Comparison of ENCODE assay signal across 14 cellular contexts in genomic region chr9:94868462-94868861, GRCh38.
DNase-seq lines count a peak whose midpoint lies in the region; ATAC-seq, FAIRE-seq and TF ChIP-seq lines count a peak whose summit lies in the region.
"Had no signal": no experiment of that assay in that cellular context is flagged by ENCODE, and none has a peak within 500 bp of the region (broad histone marks: within the 10 kb centered on the region; RNA-seq: fewer than 3 reads in every experiment).

No MANE protein-coding gene starts in this region.

- no peaks in the 10 kb centered on the region for H3K79me2 ChIP-seq in keratinocyte (ENCODE audit: control insufficient read depth, insufficient read depth, low read length)

- H2AFZ ChIP-seq in keratinocyte (ENCODE audit: control insufficient read depth, low read length) = no peak overlapping the region

- no peaks in the 10 kb centered on the region for H3K9me1 ChIP-seq in keratinocyte (ENCODE audit: control insufficient read depth, extremely low read depth, insufficient read depth, low read length)

- no peak for ATAC-seq in activated CD8-positive, alpha-beta memory T cell treated with anti-CD3 and anti-CD28 coated beads, Interleukin-2, amount 10 ng/mL, durations not matched to agents 7 days and 5 days
- ATAC-seq in activated naive CD4-positive, alpha-beta T cell treated with anti-CD3 and anti-CD28 coated beads, Interleukin-2, amount 50 U/mL, for 72 hours = no peak

- H3K36me3 Mint-ChIP-seq in Caco-2 (ENCODE audit: insufficient read depth, unreplicated experiment) = peaks cover 7% of the 10 kb centered on the region
- H3K36me3 Mint-ChIP-seq in activated T-helper 2 cell treated with anti-CD3 and anti-CD28 coated beads, Interferon-gamma antibody, Interleukin-2, Interleukin-4, amounts not matched to agents 10 μg/mL and 5 μg/mL and 100 μg/mL, durations not matched to agents 14 hours and 24 hours and 36 hours (ENCODE audit: low read depth) = no peaks in the 10 kb centered on the region
- peaks cover 12% of the 10 kb centered on the region for H3K36me3 Mint-ChIP-seq in activated CD8-positive, alpha-beta memory T cell treated with anti-CD3 and anti-CD28 coated beads, Interleukin-2, amount 10 ng/mL, durations not matched to agents 7 days and 5 days
- peaks cover 0 to 17% of the 10 kb centered on the region in 2 donors for H3K36me3 Mint-ChIP-seq in activated naive CD4-positive, alpha-beta T cell treated with anti-CD3 and anti-CD28 coated beads, Interleukin-2, amount 50 U/mL, for 72 hours

- H3K4me1 ChIP-seq in Caco-2 (peaks cover 66% of the 10 kb centered on the region), keratinocyte (ENCODE audit: control insufficient read depth, extremely low read depth, insufficient read depth, low read length) (peaks cover 59% of the 10 kb centered on the region), sigmoid colon (peaks cover 0 to 74% (median 62%) of the 10 kb centered on the region in 4 donors)

- H3K27ac Mint-ChIP-seq in Caco-2 (ENCODE audit: unreplicated experiment) = peak overlapping the region; percentile 96
- H3K27ac Mint-ChIP-seq in activated T-helper 2 cell treated with anti-CD3 and anti-CD28 coated beads, Interferon-gamma antibody, Interleukin-2, Interleukin-4, amounts not matched to agents 10 μg/mL and 5 μg/mL and 100 μg/mL, durations not matched to agents 14 hours and 24 hours and 36 hours = peak overlapping the region; percentile 29
- H3K27ac Mint-ChIP-seq in activated CD8-positive, alpha-beta memory T cell treated with anti-CD3 and anti-CD28 coated beads, Interleukin-2, amount 10 ng/mL, durations not matched to agents 7 days and 5 days = no peak overlapping the region
- H3K27ac Mint-ChIP-seq in activated naive CD4-positive, alpha-beta T cell treated with anti-CD3 and anti-CD28 coated beads, Interleukin-2, amount 50 U/mL, for 72 hours = no peak overlapping the region
- H3K27ac Mint-ChIP-seq: activated B cell treated with CpG ODN at 0.5 μM for 24 hours, H9 had no signal

- no TSS peak for BruUV-seq in Caco-2 (replicated peaks; lab: Mats Ljungman, UMichigan)

- H3K27ac ChIP-seq in keratinocyte (ENCODE audit: control insufficient read depth, insufficient read depth, low read length) = peak overlapping the region; percentile 77
- H3K27ac ChIP-seq in sigmoid colon = peak overlapping the region; percentile 74 to 88 (median 82)
- H3K27ac ChIP-seq: KMS-11 had no signal

- no peaks in the 10 kb centered on the region for H4K20me1 ChIP-seq in keratinocyte (ENCODE audit: control insufficient read depth, extremely low read depth, insufficient read depth, low read length)

- H3K9me3 ChIP-seq in Caco-2 (no peaks in the 10 kb centered on the region), keratinocyte (ENCODE audit: control insufficient read depth, low read depth, low read length) (no peaks in the 10 kb centered on the region), sigmoid colon (no peaks in the 10 kb centered on the region)
- H3K9me3 ChIP-seq: BE2C had no signal

- CTCF ChIA-PET in Caco-2 (lab: Charles Lee) = no interaction called here
- CTCF ChIA-PET in activated CD8-positive, alpha-beta memory T cell treated with anti-CD3 and anti-CD28 coated beads, Interleukin-2, amount 10 ng/mL, durations not matched to agents 7 days and 5 days (lab: Charles Lee) = interaction anchor here (1.2 to 1.6 kb wide), 2 partner anchors 10 to 11 kb away, joined by 3 to 5 read pairs; no protein-coding TSS in a partner anchor

- H3K27me3 ChIP-seq in Caco-2 (replicated peaks; ENCODE audit: control insufficient read depth, insufficient read depth, low read length) (no peaks in the 10 kb centered on the region), keratinocyte (ENCODE audit: control insufficient read depth, extremely low read depth, insufficient read depth, low read length) (no peaks in the 10 kb centered on the region), sigmoid colon (no peaks in the 10 kb centered on the region)
- H3K27me3 ChIP-seq: BE2C had no signal

- peaks cover 62% of the 10 kb centered on the region for H3K4me1 Mint-ChIP-seq in Caco-2 (ENCODE audit: low read depth, unreplicated experiment)
- H3K4me1 Mint-ChIP-seq in activated T-helper 2 cell treated with anti-CD3 and anti-CD28 coated beads, Interferon-gamma antibody, Interleukin-2, Interleukin-4, amounts not matched to agents 10 μg/mL and 5 μg/mL and 100 μg/mL, durations not matched to agents 14 hours and 24 hours and 36 hours (ENCODE audit: low read depth) = peaks cover 49% of the 10 kb centered on the region
- H3K4me1 Mint-ChIP-seq in activated CD8-positive, alpha-beta memory T cell treated with anti-CD3 and anti-CD28 coated beads, Interleukin-2, amount 10 ng/mL, durations not matched to agents 7 days and 5 days = peaks cover 37% of the 10 kb centered on the region

- no peak overlapping the region for H3K9ac ChIP-seq in keratinocyte (ENCODE audit: control insufficient read depth, extremely low read depth, insufficient read depth, low read length)
- H3K9ac ChIP-seq: KMS-11 had no signal

- peak overlapping the region; percentile 80 for H3K4me2 ChIP-seq in keratinocyte (ENCODE audit: control insufficient read depth, extremely low read depth, insufficient read depth, low read depth, low read length)
- H3K4me2 ChIP-seq: KMS-11 had no signal

- no peak for TF ChIP-seq EP300 in sigmoid colon (IDR thresholded peaks at IDR 0.05)

- POLR2A ChIA-PET in Caco-2 (lab: Charles Lee) = no interaction called here

- no peak overlapping the region for H3K4me3 Mint-ChIP-seq in Caco-2 (ENCODE audit: unreplicated experiment)
- no peak overlapping the region for H3K4me3 Mint-ChIP-seq in activated T-helper 2 cell treated with anti-CD3 and anti-CD28 coated beads, Interferon-gamma antibody, Interleukin-2, Interleukin-4, amounts not matched to agents 10 μg/mL and 5 μg/mL and 100 μg/mL, durations not matched to agents 14 hours and 24 hours and 36 hours (ENCODE audit: low read depth)
- H3K4me3 Mint-ChIP-seq in activated CD8-positive, alpha-beta memory T cell treated with anti-CD3 and anti-CD28 coated beads, Interleukin-2, amount 10 ng/mL, durations not matched to agents 7 days and 5 days = no peak overlapping the region
- H3K4me3 Mint-ChIP-seq: activated B cell treated with CpG ODN at 0.5 μM for 24 hours; activated T-helper 1 cell treated with anti-CD3 and anti-CD28 coated beads, Interleukin-12 subunit alpha, Interleukin-12 subunit beta, Interleukin-2, Interleukin-4 antibody, amounts not matched to agents 30 ng/mL and 10 ng/mL and 1 ng/mL, durations not matched to agents 14 hours and 24 hours and 36 hours; H9 had no signal

- no peak for FAIRE-seq in keratinocyte (lab: Jason Lieb, UNC)

- TF ChIP-seq CTCF in Caco-2 (IDR thresholded peaks at IDR 0.05; ENCODE audit: insufficient read depth in 1 of 2, low read depth in 1 of 2, low read length in 1 of 2, severe bottlenecking in 1 of 2, unreplicated experiment in 1 of 2) (no peak), keratinocyte (optimal IDR thresholded peaks at IDR 0.05 in 1 of 3, IDR thresholded peaks at IDR 0.05 in 1 of 3, conservative IDR thresholded peaks at IDR 0.05 in 1 of 3; ENCODE audit: extremely low read depth in 1 of 3, insufficient read depth in 2 of 3, low read length in 3 of 3) (no peak), sigmoid colon (IDR thresholded peaks at IDR 0.05) (no peak)

- H3K36me3 ChIP-seq in Caco-2 (ENCODE audit: control insufficient read depth, insufficient read depth, low read length) (no peaks in the 10 kb centered on the region), keratinocyte (ENCODE audit: control insufficient read depth in 2 of 2, extremely low read depth in 1 of 2, insufficient read depth in 2 of 2, low read length in 2 of 2) (no peaks in the 10 kb centered on the region), sigmoid colon (no peaks in the 10 kb centered on the region)
- H3K36me3 ChIP-seq: BE2C had no signal

- no peaks in the 10 kb centered on the region for H3K9me3 Mint-ChIP-seq in Caco-2 (ENCODE audit: unreplicated experiment)
- H3K9me3 Mint-ChIP-seq in activated T-helper 2 cell treated with anti-CD3 and anti-CD28 coated beads, Interferon-gamma antibody, Interleukin-2, Interleukin-4, amounts not matched to agents 10 μg/mL and 5 μg/mL and 100 μg/mL, durations not matched to agents 14 hours and 24 hours and 36 hours = peaks cover 3% of the 10 kb centered on the region
- no peaks in the 10 kb centered on the region for H3K9me3 Mint-ChIP-seq in activated CD8-positive, alpha-beta memory T cell treated with anti-CD3 and anti-CD28 coated beads, Interleukin-2, amount 10 ng/mL, durations not matched to agents 7 days and 5 days (ENCODE audit: low read depth)
- H3K9me3 Mint-ChIP-seq in activated naive CD4-positive, alpha-beta T cell treated with anti-CD3 and anti-CD28 coated beads, Interleukin-2, amount 50 U/mL, for 72 hours = peaks cover 0 to 6% of the 10 kb centered on the region in 2 donors
- H3K9me3 Mint-ChIP-seq: activated B cell treated with CpG ODN at 0.5 μM for 24 hours, H9 had no signal

- 97 to 98% methylated on average over 2 of the region's 2 CpGs for WGBS in sigmoid colon, 2 donors

- H3K27me3 Mint-ChIP-seq in Caco-2 (ENCODE audit: insufficient read depth, unreplicated experiment) = no peaks in the 10 kb centered on the region
- H3K27me3 Mint-ChIP-seq in activated T-helper 2 cell treated with anti-CD3 and anti-CD28 coated beads, Interferon-gamma antibody, Interleukin-2, Interleukin-4, amounts not matched to agents 10 μg/mL and 5 μg/mL and 100 μg/mL, durations not matched to agents 14 hours and 24 hours and 36 hours (ENCODE audit: low read depth) = peaks cover 54% of the 10 kb centered on the region
- H3K27me3 Mint-ChIP-seq in activated CD8-positive, alpha-beta memory T cell treated with anti-CD3 and anti-CD28 coated beads, Interleukin-2, amount 10 ng/mL, durations not matched to agents 7 days and 5 days = peaks cover 18% of the 10 kb centered on the region
- H3K27me3 Mint-ChIP-seq: activated B cell treated with CpG ODN at 0.5 μM for 24 hours had no signal

- dilution Hi-C loops in keratinocyte (cut with MboI; ENCODE audit: extremely low pct_ligation_motif_present, low sequenced_read_pairs) = no loop called here

- TF ChIP-seq POLR2A in sigmoid colon (IDR thresholded peaks at IDR 0.05) = no peak

- intact Hi-C loops in Caco-2 (cut with micrococcal nuclease; ENCODE audit: unreplicated experiment) (loop anchor here (5.0 kb wide), 2 partner anchors 44 to 124 kb away; no protein-coding TSS in a partner anchor), sigmoid colon (cut with DNase I) (loop anchor here (5.0 kb wide), 2 partner anchors 61 to 129 kb away; no protein-coding TSS in a partner anchor)
- intact Hi-C loops in activated T-helper 2 cell treated with anti-CD3 and anti-CD28 coated beads, Interferon-gamma antibody, Interleukin-2, Interleukin-4, amounts not matched to agents 10 μg/mL and 5 μg/mL and 100 μg/mL, durations not matched to agents 14 hours and 24 hours and 36 hours (cut with micrococcal nuclease) = no loop called here

- H3K4me3 ChIP-seq in Caco-2 (ENCODE audit: low read depth, low read length) (no peak overlapping the region), keratinocyte (ENCODE audit: control insufficient read depth in 2 of 3, extremely low read depth in 1 of 3, insufficient read depth in 2 of 3, low read depth in 1 of 3, low read length in 3 of 3) (no peak overlapping the region), sigmoid colon (no peak overlapping the region)

- DNase-seq in Caco-2 (no peak), keratinocyte (ENCODE audit: low read depth, low spot score) (no peak), sigmoid colon (no peak), KG1 (lab: John Stamatoyannopoulos, UW) (no peak)
- DNase-seq in activated T-helper 2 cell treated with anti-CD3 and anti-CD28 coated beads, Interferon-gamma antibody, Interleukin-2, Interleukin-4, amounts not matched to agents 10 μg/mL and 5 μg/mL and 100 μg/mL, durations not matched to agents 14 hours and 24 hours and 36 hours (ENCODE audit: low spot score) = no peak
- no peak for DNase-seq in activated CD8-positive, alpha-beta memory T cell treated with anti-CD3 and anti-CD28 coated beads, Interleukin-2, amount 10 ng/mL, durations not matched to agents 7 days and 5 days
- DNase-seq in activated CD4-positive, alpha-beta T cell treated with anti-CD3 and anti-CD28 coated beads for 4 hours = no peak
- DNase-seq in activated naive CD4-positive, alpha-beta T cell treated with anti-CD3 and anti-CD28 coated beads, Interleukin-2, amount 50 U/mL, for 72 hours (ENCODE audit: low spot score in 2 of 2) = no peak
- DNase-seq: activated B cell treated with CpG ODN at 0.5 μM for 24 hours; BE2C; H9; stimulated activated CD8-positive, alpha-beta memory T cell treated with anti-CD3 and anti-CD28 coated beads, Interleukin-4, amount 100 ng/mL, for 48 hours had no signal

Comparison
In these comparisons a context has a peak if more than half of its experiments do, and no peak if none do; other contexts are left out.
1. H3K27ac Mint-ChIP-seq: peak in Caco-2 (single experiment) and activated T-helper 2 cell treated with anti-CD3 and anti-CD28 coated beads, Interferon-gamma antibody, Interleukin-2, Interleukin-4, amounts not matched to agents 10 μg/mL and 5 μg/mL and 100 μg/mL, durations not matched to agents 14 hours and 24 hours and 36 hours (single experiment); none in activated CD8-positive, alpha-beta memory T cell treated with anti-CD3 and anti-CD28 coated beads, Interleukin-2, amount 10 ng/mL, durations not matched to agents 7 days and 5 days (single experiment) and activated naive CD4-positive, alpha-beta T cell treated with anti-CD3 and anti-CD28 coated beads, Interleukin-2, amount 50 U/mL, for 72 hours (0 of 2).